1 cellular context compared by ENCODE assay signal in genomic region chr16:69711115-69711740, GRCh38.
A peak's percentile ranks its signal among the peaks of the same experiment; 100 is the strongest.
TF ChIP-seq lines count a peak whose summit lies in the region.

No MANE protein-coding gene starts in this region.

TF ChIP-seq in HepG2, 621 proteins besides CTCF, POLR2A, EP300 and RAD21:
- TF ChIP-seq POLR2G (IDR thresholded peaks at IDR 0.05; ENCODE audit: low read depth, low read length) (peak; percentile 42), RBM22 (optimal IDR thresholded peaks at IDR 0.05; ENCODE audit: low read length) (peak; percentile 86), CCDC6 (CRISPR knock-in tag; IDR thresholded peaks at IDR 0.05) (no peak), ZSCAN20 (CRISPR knock-in tag; IDR thresholded peaks at IDR 0.05; ENCODE audit: borderline replicate concordance) (no peak), SSRP1 (CRISPR knock-in tag; IDR thresholded peaks at IDR 0.05) (0 out of 2 replicates have a peak, but pooled peaks have one; percentile 56)
